ENCODE assay signal across 16 cellular contexts in the genomic region with DNA sequence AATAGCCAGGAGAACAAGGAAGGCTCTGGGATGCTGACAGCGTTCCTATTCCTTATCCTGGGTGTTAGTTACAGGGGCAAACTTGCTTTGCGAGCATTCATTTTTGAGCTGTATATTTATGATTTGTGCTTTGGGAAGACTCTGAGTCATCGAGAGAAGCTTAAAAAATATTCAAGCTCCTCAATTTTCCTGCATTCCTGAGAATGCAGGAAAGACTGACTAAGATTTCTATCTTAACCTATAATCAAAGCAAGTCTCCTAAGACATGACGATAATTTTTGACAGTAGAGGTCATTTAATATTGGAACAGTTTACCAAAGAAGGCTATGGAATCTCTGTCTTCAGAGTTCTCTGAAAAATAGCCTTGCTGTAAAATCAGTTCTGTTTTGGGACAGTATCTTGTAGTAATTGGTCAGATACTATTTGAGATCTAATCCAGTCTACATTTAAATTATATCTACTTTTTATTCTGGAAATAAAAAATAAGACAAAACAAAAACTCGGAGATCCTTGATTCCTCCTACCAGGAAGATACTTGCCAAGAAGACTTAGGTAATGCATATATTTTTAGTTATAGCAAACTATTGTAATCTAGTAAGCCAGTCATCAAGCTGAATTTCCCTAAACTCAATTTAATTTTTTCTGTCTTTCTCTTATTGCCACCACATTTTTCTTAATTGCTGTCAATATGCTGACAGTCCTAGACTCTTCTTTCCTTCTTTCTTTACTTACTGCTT. TPM values are rescaled to one million over a fixed set of nuclear protein-coding genes. Genes with fewer than 3 reads are reported as not detected.
DNase-seq lines count a peak whose midpoint lies in the region; ATAC-seq and TF ChIP-seq lines count a peak whose summit lies in the region.
"Had no signal": no experiment of that assay in that cellular context is flagged by ENCODE, and none has a peak within 500 bp of the region (broad histone marks: within the 10 kb centered on the region; RNA-seq: fewer than 3 reads in every experiment).

No MANE protein-coding gene starts in this region.

- H3K9me3 ChIP-seq in skeletal muscle satellite cell (replicated peaks; ENCODE audit: low read length): no peaks in the 10 kb centered on the region

- H3K9ac ChIP-seq in skeletal muscle satellite cell (ENCODE audit: low read depth, low read length): peak overlapping the region; percentile 85

- no peaks in the 10 kb centered on the region for H3K27me3 Mint-ChIP-seq in activated T-cell treated with anti-CD3 and anti-CD28 coated beads, Interleukin-2, amount 50 U/mL, for 72 hours (ENCODE audit: low read depth)

- no peaks in the 10 kb centered on the region for H3K36me3 ChIP-seq in skeletal muscle satellite cell (ENCODE audit: insufficient read depth, low read length)

- no peaks in the 10 kb centered on the region for H3K27me3 ChIP-seq in skeletal muscle satellite cell (ENCODE audit: control insufficient read depth, insufficient read depth, low read length)

- H3K4me3 Mint-ChIP-seq in activated T-cell treated with anti-CD3 and anti-CD28 coated beads, Interleukin-2, amount 50 U/mL, for 72 hours: peak overlapping the region; percentile 28 to 54
- H3K4me3 Mint-ChIP-seq: B cell, GM23338 had no signal

- H3K4me3 ChIP-seq in choroid plexus epithelial cell (ENCODE audit: low read depth, low read length): no peak overlapping the region
- peak overlapping the region; percentile 48 for H3K4me3 ChIP-seq in skeletal muscle satellite cell (ENCODE audit: low read length)
- H3K4me3 ChIP-seq: GM23338, lung had no signal

- no peak for DNase-seq in activated T-cell treated with anti-CD3 and anti-CD28 coated beads, Interleukin-2, amount 50 U/mL, for 72 hours
- DNase-seq in activated T-cell treated with anti-CD3 and anti-CD28 coated beads, Interleukin-2, amount 50 U/mL, for 1 hour: no peak
- peak; percentile 47 for DNase-seq in OCI-M1 (lab: John Stamatoyannopoulos, UW)
- peak; percentile 42 for DNase-seq in choroid plexus epithelial cell (ENCODE audit: low read depth)
- DNase-seq in H4 (ENCODE audit: low spot score): no peak
- DNase-seq in activated CD4-positive, alpha-beta T cell treated with anti-CD3 and anti-CD28 coated beads, Interleukin-2, amount 50 U/mL, for 48 hours: no peak
- DNase-seq: activated CD8-positive, alpha-beta memory T cell treated with anti-CD3 and anti-CD28 coated beads, Interleukin-2, amount 50 U/mL, for 4 hours; NCI-H187 treated with DMSO at 0.1 percent for 48 hours; NK-92 treated with Interleukin-12 subunit alpha and Interleukin-12 subunit beta, amount 100 ng/mL, for 24 hours; stimulated activated CD4-positive, alpha-beta T cell treated with anti-CD3 and anti-CD28 coated beads, Interleukin-4, amount 100 ng/mL, for 1 hour; substantia nigra had no signal

- H3K4me1 ChIP-seq in skeletal muscle satellite cell (ENCODE audit: control insufficient read depth, insufficient read depth, low read length): peaks cover 33% of the 10 kb centered on the region

- no peak for TF ChIP-seq CTCF in choroid plexus epithelial cell (conservative IDR thresholded peaks at IDR 0.05; ENCODE audit: low read depth, low read length)

- H3K4me1 Mint-ChIP-seq in activated T-cell treated with anti-CD3 and anti-CD28 coated beads, Interleukin-2, amount 50 U/mL, for 72 hours (ENCODE audit: low read depth): peaks cover 34% of the 10 kb centered on the region

- ATAC-seq in activated T-cell treated with anti-CD3 and anti-CD28 coated beads, Interleukin-2, amount 50 U/mL, for 72 hours (replicated peaks in 1 of 2): no peak
- no peak for ATAC-seq in GM18520 (IDR thresholded peaks at IDR 0.05; ENCODE audit: unreplicated experiment)
- ATAC-seq: GM23338 had no signal

- no peaks in the 10 kb centered on the region for H3K9me3 Mint-ChIP-seq in activated T-cell treated with anti-CD3 and anti-CD28 coated beads, Interleukin-2, amount 50 U/mL, for 72 hours
- H3K9me3 Mint-ChIP-seq: GM23338 had no signal

- peak overlapping the region; percentile 85 for H3K27ac Mint-ChIP-seq in activated T-cell treated with anti-CD3 and anti-CD28 coated beads, Interleukin-2, amount 50 U/mL, for 72 hours
- H3K27ac Mint-ChIP-seq: B cell, GM23338 had no signal

- peak overlapping the region; percentile 70 for H3K4me2 ChIP-seq in skeletal muscle satellite cell (ENCODE audit: low read length)
- H3K4me2 ChIP-seq: GM23338 had no signal

- no peaks in the 10 kb centered on the region for H3K36me3 Mint-ChIP-seq in activated T-cell treated with anti-CD3 and anti-CD28 coated beads, Interleukin-2, amount 50 U/mL, for 72 hours (ENCODE audit: insufficient read depth in 2 of 2)

RNA-seq across cellular contexts. Expression of a gene that starts 31.7 kb away (rescaled TPM):
- total RNA-seq in activated T-cell treated with anti-CD3 and anti-CD28 coated beads, Interleukin-2, amount 50 U/mL, for 72 hours: 1 to 10 TPM; 3.0 to 4.4 TPM
- total RNA-seq in skeletal muscle satellite cell (2012; rRNA removed): 3.0 and 4.2 TPM in 2 replicates
- 3.4 and 4.1 TPM in 2 replicates for total RNA-seq in H4 (2014; rRNA removed; shearing (Covaris generic))

Comparison
In these comparisons a context has a peak if more than half of its experiments do, and no peak if none do; other contexts are left out.
1. DNase-seq: peak in OCI-M1 (single experiment) and choroid plexus epithelial cell (single experiment); none in activated T-cell treated with anti-CD3 and anti-CD28 coated beads, Interleukin-2, amount 50 U/mL, for 72 hours (0 of 2), activated T-cell treated with anti-CD3 and anti-CD28 coated beads, Interleukin-2, amount 50 U/mL, for 1 hour (single experiment), H4 (single experiment) and activated CD4-positive, alpha-beta T cell treated with anti-CD3 and anti-CD28 coated beads, Interleukin-2, amount 50 U/mL, for 48 hours (0 of 2).